Comparison of ENCODE assay signal across 1 cellular context in genomic region chr3:143447491-143447890, GRCh38.
TF ChIP-seq lines count a peak whose summit lies in the region.

No MANE protein-coding gene starts in this region.

TF ChIP-seq in HepG2, 621 proteins besides CTCF, POLR2A, EP300 and RAD21:
- TF ChIP-seq MAFF (IDR thresholded peaks at IDR 0.05; ENCODE audit: low read depth, low read length) (peak; percentile 57; the same call in 1 of the 2 replicates), POLR2AphosphoS5 (IDR thresholded peaks at IDR 0.05; ENCODE audit: low read depth, low read length) (no peak), PHF20 (CRISPR knock-in tag; IDR thresholded peaks at IDR 0.05) (no peak), ARNT (IDR thresholded peaks at IDR 0.05) (no peak), ZNF407 (CRISPR knock-in tag; IDR thresholded peaks at IDR 0.05; ENCODE audit: not compliant biosample characterization) (no peak), MAFK (conservative IDR thresholded peaks at IDR 0.05 in 1 of 2, IDR thresholded peaks at IDR 0.05 in 1 of 2; ENCODE audit: low read length in 2 of 2) (peak; percentile 68 to 79)
